ENCODE assay signal across 16 cellular contexts in the genomic region with DNA sequence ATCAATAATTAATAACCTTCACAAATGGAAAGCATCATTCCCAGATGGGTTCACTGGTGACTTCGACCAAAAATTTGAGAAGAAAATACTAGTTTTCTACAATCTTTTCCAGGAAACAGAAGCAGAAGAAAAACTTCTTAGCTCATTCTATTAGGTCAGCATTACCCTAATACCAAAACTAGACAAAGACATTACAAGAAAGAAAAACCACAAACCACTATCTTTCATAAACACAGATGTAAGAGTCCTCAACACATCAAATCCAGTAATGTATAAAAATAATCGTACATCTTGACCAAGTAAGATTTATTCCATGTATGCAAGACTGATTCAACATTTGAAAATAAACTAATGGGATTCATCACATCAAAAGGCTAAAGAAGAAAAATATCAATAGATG.
DNase-seq lines count a peak whose midpoint lies in the region; ATAC-seq, FAIRE-seq and TF ChIP-seq lines count a peak whose summit lies in the region.
"Had no signal": no experiment of that assay in that cellular context is flagged by ENCODE, and none has a peak within 500 bp of the region (broad histone marks: within the 10 kb centered on the region; RNA-seq: fewer than 3 reads in every experiment).

No MANE protein-coding gene starts in this region.

- H3K4me2 ChIP-seq in GM12878 (ENCODE audit: control insufficient read depth, insufficient read depth), result no peak overlapping the region

- H3K36me3 Mint-ChIP-seq in stimulated activated naive CD8-positive, alpha-beta T cell treated with anti-CD3 and anti-CD28 coated beads, Interleukin-15, Interleukin-2, amounts not matched to agents 100 ng/mL and 50 ng/mL, for 24 hours (ENCODE audit: low read depth), result no peaks in the 10 kb centered on the region
- H3K36me3 Mint-ChIP-seq: CD8-positive, alpha-beta T cell had no signal

- TF ChIP-seq POLR2A in GM12878 (IDR thresholded peaks at IDR 0.05; ENCODE audit: low read depth, low read length), result no peak

- intact Hi-C loops in GM12878 (cut with micrococcal nuclease; ENCODE audit: unreplicated experiment), result no loop called here
- intact Hi-C loops in Right ventricle myocardium superior (cut with DNase I), result no loop called here

- TF ChIP-seq CTCF in GM12878 (IDR thresholded peaks at IDR 0.05 in 2 of 3, conservative IDR thresholded peaks at IDR 0.05 in 1 of 3; ENCODE audit: control insufficient read depth in 2 of 3, extremely low read depth in 1 of 3, insufficient read depth in 1 of 3, low read depth in 3 of 3, low read length in 3 of 3), result no peak

- POLR2A ChIA-PET in GM12878 (lab: Charles Lee), result no interaction called here

- no peaks in the 10 kb centered on the region for H4K20me1 ChIP-seq in GM12878 (ENCODE audit: control insufficient read depth, insufficient read depth)

- DNase-seq in stimulated activated naive CD8-positive, alpha-beta T cell treated with anti-CD3 and anti-CD28 coated beads, Interleukin-15, Interleukin-2, amounts not matched to agents 100 U/mL and 50 U/mL, for 24 hours, result no peak
- DNase-seq in GM12878 (ENCODE audit: low read depth, low spot score), result no peak
- no peak for DNase-seq in Right ventricle myocardium superior
- DNase-seq in NCI-H1694 (lab: John Stamatoyannopoulos, UW), result no peak
- DNase-seq in NCI-H82 (lab: John Stamatoyannopoulos, UW), result no peak
- DNase-seq: anterior cingulate cortex; CD8-positive, alpha-beta T cell; DMS79 treated with DMSO at 0.1 percent for 48 hours; foreskin fibroblast; GM23248; left colon; Peyer's patch; stimulated activated naive CD4-positive, alpha-beta T cell treated with Interleukin-2 at 50 U/mL for 16 hours had no signal

- peaks cover 6% of the 10 kb centered on the region for H3K4me1 Mint-ChIP-seq in stimulated activated naive CD8-positive, alpha-beta T cell treated with anti-CD3 and anti-CD28 coated beads, Interleukin-15, Interleukin-2, amounts not matched to agents 100 ng/mL and 50 ng/mL, for 24 hours (ENCODE audit: low read depth)

- CTCF ChIA-PET in GM12878 (lab: Yijun Ruan, JAX), result no interaction called here

- no peak overlapping the region for H3K27ac ChIP-seq in GM12878 (ENCODE audit: control insufficient read depth, insufficient read depth)
- H3K27ac ChIP-seq: GM23248, Peyer's patch had no signal

- FAIRE-seq in GM12878 (lab: Jason Lieb, UNC), result no peak

- TF ChIP-seq RAD21 in GM12878 (IDR thresholded peaks at IDR 0.05; ENCODE audit: insufficient read depth, low read depth, low read length), result no peak

- no peak overlapping the region for H3K4me3 ChIP-seq in GM12878
- H3K4me3 ChIP-seq: GM23248, Peyer's patch had no signal

- in situ Hi-C loops in GM12878 (cut with MboI), result no loop called here

- no peaks in the 10 kb centered on the region for H3K27me3 ChIP-seq in GM12878 (replicated peaks in 1 of 2; ENCODE audit: control insufficient read depth in 2 of 2, insufficient read depth in 2 of 2, low read length in 1 of 2)
- H3K27me3 ChIP-seq: Peyer's patch had no signal

- H3K36me3 ChIP-seq in GM12878 (ENCODE audit: control insufficient read depth in 2 of 2, insufficient read depth in 2 of 2, low read length in 1 of 2), result no peaks in the 10 kb centered on the region
- H3K36me3 ChIP-seq: Peyer's patch had no signal

- no TSS peak for BruUV-seq in GM12878 (replicated peaks; lab: Mats Ljungman, UMichigan)

- peak overlapping the region; percentile 41 for H3K27ac Mint-ChIP-seq in stimulated activated naive CD8-positive, alpha-beta T cell treated with anti-CD3 and anti-CD28 coated beads, Interleukin-15, Interleukin-2, amounts not matched to agents 100 ng/mL and 50 ng/mL, for 24 hours
- H3K27ac Mint-ChIP-seq: CD8-positive, alpha-beta T cell had no signal

- no peak for TF ChIP-seq EP300 in GM12878 (IDR thresholded peaks at IDR 0.05; ENCODE audit: borderline replicate concordance in 1 of 2, control insufficient read depth in 1 of 2, low read depth in 2 of 2, low read length in 2 of 2)

- H3K79me2 ChIP-seq in GM12878 (ENCODE audit: control insufficient read depth, insufficient read depth, low read length), result no peaks in the 10 kb centered on the region

- SMC1A ChIA-PET in GM12878 (lab: Charles Lee; ENCODE audit: uncharacterized antibody, unreplicated experiment), result interaction anchor here (0.6 kb wide), 1 partner anchor 252 kb away, joined by 3 read pairs; no protein-coding TSS in a partner anchor

- H2AFZ ChIP-seq in GM12878 (ENCODE audit: control insufficient read depth, low read depth, low read length), result no peak overlapping the region
- H2AFZ ChIP-seq: GM23248 had no signal

- RAD21 ChIA-PET in GM12878 (lab: Charles Lee; ENCODE audit: unreplicated experiment), result no interaction called here

- WGBS in GM12878 (ENCODE audit: insufficient coverage, insufficient replicate concordance, low lambda C conversion rate, missing lambda C conversion rate), result 0% methylated on average over 2 of the region's 2 CpGs

- no peaks in the 10 kb centered on the region for H3K9me3 Mint-ChIP-seq in stimulated activated naive CD8-positive, alpha-beta T cell treated with anti-CD3 and anti-CD28 coated beads, Interleukin-15, Interleukin-2, amounts not matched to agents 100 ng/mL and 50 ng/mL, for 24 hours
- H3K9me3 Mint-ChIP-seq: CD8-positive, alpha-beta T cell had no signal

- no peak for ATAC-seq in stimulated activated naive CD8-positive, alpha-beta T cell treated with anti-CD3 and anti-CD28 coated beads, Interleukin-15, Interleukin-2, amounts not matched to agents 100 U/mL and 50 U/mL, for 24 hours
- ATAC-seq in HG03045 (IDR thresholded peaks at IDR 0.05; ENCODE audit: unreplicated experiment) (peak; percentile 56), GM12878 (peak; percentile 56), Right ventricle myocardium superior (ENCODE audit: poor library complexity) (no peak), GM21423 (IDR thresholded peaks at IDR 0.05; ENCODE audit: unreplicated experiment) (no peak)
- ATAC-seq: CD8-positive, alpha-beta T cell; left colon had no signal

- H3K9ac ChIP-seq in GM12878 (ENCODE audit: control insufficient read depth, insufficient read depth, low read length), result no peak overlapping the region
- H3K9ac ChIP-seq: GM23248 had no signal

- no peaks in the 10 kb centered on the region for H3K9me3 ChIP-seq in GM12878 (replicated peaks; ENCODE audit: control insufficient read depth, insufficient read depth, low read length)
- H3K9me3 ChIP-seq: Peyer's patch had no signal

- peaks cover 10% of the 10 kb centered on the region for H3K27me3 Mint-ChIP-seq in stimulated activated naive CD8-positive, alpha-beta T cell treated with anti-CD3 and anti-CD28 coated beads, Interleukin-15, Interleukin-2, amounts not matched to agents 100 ng/mL and 50 ng/mL, for 24 hours

- no peak overlapping the region for H3K4me3 Mint-ChIP-seq in stimulated activated naive CD8-positive, alpha-beta T cell treated with anti-CD3 and anti-CD28 coated beads, Interleukin-15, Interleukin-2, amounts not matched to agents 100 ng/mL and 50 ng/mL, for 24 hours
- H3K4me3 Mint-ChIP-seq: CD8-positive, alpha-beta T cell had no signal

- no peaks in the 10 kb centered on the region for H3K4me1 ChIP-seq in GM12878 (ENCODE audit: control insufficient read depth, insufficient read depth, low read length)
- H3K4me1 ChIP-seq: Peyer's patch had no signal

TF ChIP-seq in GM12878, 131 proteins besides CTCF, POLR2A, EP300 and RAD21 (continues in another document):
- TF ChIP-seq, protein P1, sequence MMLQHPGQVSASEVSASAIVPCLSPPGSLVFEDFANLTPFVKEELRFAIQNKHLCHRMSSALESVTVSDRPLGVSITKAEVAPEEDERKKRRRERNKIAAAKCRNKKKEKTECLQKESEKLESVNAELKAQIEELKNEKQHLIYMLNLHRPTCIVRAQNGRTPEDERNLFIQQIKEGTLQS (IDR thresholded peaks at IDR 0.05; ENCODE audit: borderline replicate concordance, extremely low read depth, low read depth, low read length), result no peak
- TF ChIP-seq STAT3 (IDR thresholded peaks at IDR 0.05; ENCODE audit: low read depth, low read length), result no peak
- TF ChIP-seq ZNF207 (IDR thresholded peaks at IDR 0.05; ENCODE audit: borderline replicate concordance), result no peak
- peak; percentile 60 for TF ChIP-seq JUNB (IDR thresholded peaks at IDR 0.05)
- TF ChIP-seq NFIC (IDR thresholded peaks at IDR 0.05; ENCODE audit: low read depth, low read length), result peak; percentile 47; the same call in 1 of the 2 replicates
- TF ChIP-seq RUNX3 (IDR thresholded peaks at IDR 0.05; ENCODE audit: low read length), result peak; percentile 77; the same call in 1 of the 2 replicates
- TF ChIP-seq, protein P2, sequence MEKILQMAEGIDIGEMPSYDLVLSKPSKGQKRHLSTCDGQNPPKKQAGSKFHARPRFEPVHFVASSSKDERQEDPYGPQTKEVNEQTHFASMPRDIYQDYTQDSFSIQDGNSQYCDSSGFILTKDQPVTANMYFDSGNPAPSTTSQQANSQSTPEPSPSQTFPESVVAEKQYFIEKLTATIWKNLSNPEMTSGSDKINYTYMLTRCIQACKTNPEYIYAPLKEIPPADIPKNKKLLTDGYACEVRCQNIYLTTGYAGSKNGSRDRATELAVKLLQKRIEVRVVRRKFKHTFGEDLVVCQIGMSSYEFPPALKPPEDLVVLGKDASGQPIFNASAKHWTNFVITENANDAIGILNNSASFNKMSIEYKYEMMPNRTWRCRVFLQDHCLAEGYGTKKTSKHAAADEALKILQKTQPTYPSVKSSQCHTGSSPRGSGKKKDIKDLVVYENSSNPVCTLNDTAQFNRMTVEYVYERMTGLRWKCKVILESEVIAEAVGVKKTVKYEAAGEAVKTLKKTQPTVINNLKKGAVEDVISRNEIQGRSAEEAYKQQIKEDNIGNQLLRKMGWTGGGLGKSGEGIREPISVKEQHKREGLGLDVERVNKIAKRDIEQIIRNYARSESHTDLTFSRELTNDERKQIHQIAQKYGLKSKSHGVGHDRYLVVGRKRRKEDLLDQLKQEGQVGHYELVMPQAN (conservative IDR thresholded peaks at IDR 0.05), result no peak
- TF ChIP-seq, protein P3, sequence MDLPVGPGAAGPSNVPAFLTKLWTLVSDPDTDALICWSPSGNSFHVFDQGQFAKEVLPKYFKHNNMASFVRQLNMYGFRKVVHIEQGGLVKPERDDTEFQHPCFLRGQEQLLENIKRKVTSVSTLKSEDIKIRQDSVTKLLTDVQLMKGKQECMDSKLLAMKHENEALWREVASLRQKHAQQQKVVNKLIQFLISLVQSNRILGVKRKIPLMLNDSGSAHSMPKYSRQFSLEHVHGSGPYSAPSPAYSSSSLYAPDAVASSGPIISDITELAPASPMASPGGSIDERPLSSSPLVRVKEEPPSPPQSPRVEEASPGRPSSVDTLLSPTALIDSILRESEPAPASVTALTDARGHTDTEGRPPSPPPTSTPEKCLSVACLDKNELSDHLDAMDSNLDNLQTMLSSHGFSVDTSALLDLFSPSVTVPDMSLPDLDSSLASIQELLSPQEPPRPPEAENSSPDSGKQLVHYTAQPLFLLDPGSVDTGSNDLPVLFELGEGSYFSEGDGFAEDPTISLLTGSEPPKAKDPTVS (IDR thresholded peaks at IDR 0.05; ENCODE audit: low read depth, low read length), result no peak

Comparison
In these comparisons a context has a peak if more than half of its experiments do, and no peak if none do; other contexts are left out.
1. ATAC-seq: peak in HG03045 (single experiment) and GM12878 (single experiment); none in stimulated activated naive CD8-positive, alpha-beta T cell treated with anti-CD3 and anti-CD28 coated beads, Interleukin-15, Interleukin-2, amounts not matched to agents 100 U/mL and 50 U/mL, for 24 hours (single experiment), Right ventricle myocardium superior (single experiment) and GM21423 (single experiment).